20 cellular contexts compared by ENCODE assay signal in the genomic region with DNA sequence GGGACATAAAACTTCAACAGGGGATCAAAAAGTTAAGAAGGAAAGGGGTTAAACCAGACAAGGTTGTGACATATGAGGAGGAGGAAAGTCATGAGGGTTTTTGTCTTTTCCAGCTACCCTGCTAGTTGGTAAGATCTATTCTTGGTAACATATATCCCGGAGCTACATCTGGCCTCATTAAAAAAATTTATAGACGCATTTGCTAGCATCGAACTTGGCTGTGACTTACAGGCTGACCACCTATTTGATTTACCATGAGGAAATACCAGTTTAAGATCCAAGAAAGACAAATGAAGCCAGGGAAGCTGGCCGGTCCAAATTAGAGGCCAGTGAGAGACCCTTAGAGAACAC.
DNase-seq lines count a peak whose midpoint lies in the region; ATAC-seq lines count a peak whose summit lies in the region.
"Had no signal": no experiment of that assay in that cellular context is flagged by ENCODE, and none has a peak within 500 bp of the region (broad histone marks: within the 10 kb centered on the region; RNA-seq: fewer than 3 reads in every experiment).

No MANE protein-coding gene starts in this region.

- no peak for ATAC-seq in stimulated activated naive CD8-positive, alpha-beta T cell treated with anti-CD3 and anti-CD28 coated beads, Interleukin-15, amount 100 ng/mL, for 72 hours
- ATAC-seq in activated naive CD8-positive, alpha-beta T cell treated with anti-CD3 and anti-CD28 coated beads, Interleukin-2, amount 50 U/mL, for 24 hours, result no peak
- no peak for ATAC-seq in naive thymus-derived CD4-positive, alpha-beta T cell
- no peak for ATAC-seq in GM18517 (IDR thresholded peaks at IDR 0.05; ENCODE audit: unreplicated experiment)
- ATAC-seq: body of pancreas, HepG2, lower lobe of right lung, sciatic nerve had no signal

- H3K4me1 ChIP-seq in naive thymus-derived CD4-positive, alpha-beta T cell (ENCODE audit: control insufficient read depth in 2 of 2, insufficient read depth in 2 of 2, low read length in 2 of 2), result no peaks in the 10 kb centered on the region
- H3K4me1 ChIP-seq: body of pancreas, lower lobe of right lung had no signal

- intact Hi-C loops in naive thymus-derived CD4-positive, alpha-beta T cell (cut with micrococcal nuclease), result no loop called here

- H3K27me3 Mint-ChIP-seq in stimulated activated naive CD8-positive, alpha-beta T cell treated with anti-CD3 and anti-CD28 coated beads, Interleukin-15, Interleukin-2, amounts not matched to agents 100 ng/mL and 50 ng/mL, for 24 hours, result no peaks in the 10 kb centered on the region
- no peaks in the 10 kb centered on the region for H3K27me3 Mint-ChIP-seq in stimulated activated naive CD8-positive, alpha-beta T cell treated with anti-CD3 and anti-CD28 coated beads, Interleukin-15, amount 100 ng/mL, for 72 hours
- H3K27me3 Mint-ChIP-seq in activated naive CD8-positive, alpha-beta T cell treated with anti-CD3 and anti-CD28 coated beads, Interleukin-2, amount 50 U/mL, for 24 hours, result no peaks in the 10 kb centered on the region
- no peaks in the 10 kb centered on the region for H3K27me3 Mint-ChIP-seq in naive thymus-derived CD4-positive, alpha-beta T cell

- H3K27me3 ChIP-seq in naive thymus-derived CD4-positive, alpha-beta T cell (ENCODE audit: control insufficient read depth in 2 of 2, insufficient read depth in 2 of 2, low read length in 2 of 2), result no peaks in the 10 kb centered on the region
- H3K27me3 ChIP-seq: body of pancreas, neutrophil had no signal

- H3K4me3 ChIP-seq in naive thymus-derived CD4-positive, alpha-beta T cell (ENCODE audit: low read length), result no peak overlapping the region
- H3K4me3 ChIP-seq: body of pancreas, lower lobe of right lung had no signal

- peak overlapping the region; percentile 59 for H3K27ac Mint-ChIP-seq in stimulated activated naive CD8-positive, alpha-beta T cell treated with anti-CD3 and anti-CD28 coated beads, Interleukin-15, Interleukin-2, amounts not matched to agents 100 ng/mL and 50 ng/mL, for 24 hours
- H3K27ac Mint-ChIP-seq in stimulated activated naive CD8-positive, alpha-beta T cell treated with anti-CD3 and anti-CD28 coated beads, Interleukin-15, amount 100 ng/mL, for 72 hours, result peak overlapping the region in 1 of 2 donors; percentile 7
- H3K27ac Mint-ChIP-seq in activated naive CD8-positive, alpha-beta T cell treated with anti-CD3 and anti-CD28 coated beads, Interleukin-2, amount 50 U/mL, for 24 hours, result peak overlapping the region; percentile 71
- H3K27ac Mint-ChIP-seq in naive thymus-derived CD4-positive, alpha-beta T cell, result peak overlapping the region in 6 of 9 donors; percentile 11 to 88 (median 56)

- POLR2A ChIA-PET in naive thymus-derived CD4-positive, alpha-beta T cell (lab: Charles Lee), result no interaction called here

- CTCF ChIA-PET in naive thymus-derived CD4-positive, alpha-beta T cell (lab: Charles Lee), result interaction anchor here (1.0 kb wide), 1 partner anchor 19 kb away, joined by 3 read pairs; no protein-coding TSS in a partner anchor

- H3K36me3 ChIP-seq in naive thymus-derived CD4-positive, alpha-beta T cell (ENCODE audit: control insufficient read depth in 2 of 3, insufficient read depth in 3 of 3, low read length in 3 of 3), result peaks cover 29 to 97% (median 43%) of the 10 kb centered on the region in 3 experiments

- peaks cover 72% of the 10 kb centered on the region for H3K36me3 Mint-ChIP-seq in stimulated activated naive CD8-positive, alpha-beta T cell treated with anti-CD3 and anti-CD28 coated beads, Interleukin-15, Interleukin-2, amounts not matched to agents 100 ng/mL and 50 ng/mL, for 24 hours (ENCODE audit: low read depth)
- peaks cover 49% of the 10 kb centered on the region for H3K36me3 Mint-ChIP-seq in activated naive CD8-positive, alpha-beta T cell treated with anti-CD3 and anti-CD28 coated beads, Interleukin-2, amount 50 U/mL, for 24 hours (ENCODE audit: low read depth)
- peaks cover 25 to 54% (median 30%) of the 10 kb centered on the region in 5 donors for H3K36me3 Mint-ChIP-seq in naive thymus-derived CD4-positive, alpha-beta T cell

- peaks cover 19% of the 10 kb centered on the region for H3K4me1 Mint-ChIP-seq in stimulated activated naive CD8-positive, alpha-beta T cell treated with anti-CD3 and anti-CD28 coated beads, Interleukin-15, Interleukin-2, amounts not matched to agents 100 ng/mL and 50 ng/mL, for 24 hours (ENCODE audit: low read depth)
- H3K4me1 Mint-ChIP-seq in stimulated activated naive CD8-positive, alpha-beta T cell treated with anti-CD3 and anti-CD28 coated beads, Interleukin-15, amount 100 ng/mL, for 72 hours, result peaks cover 18% of the 10 kb centered on the region
- H3K4me1 Mint-ChIP-seq in activated naive CD8-positive, alpha-beta T cell treated with anti-CD3 and anti-CD28 coated beads, Interleukin-2, amount 50 U/mL, for 24 hours, result peaks cover 17% of the 10 kb centered on the region
- H3K4me1 Mint-ChIP-seq in naive thymus-derived CD4-positive, alpha-beta T cell, result peaks cover 7 to 26% (median 14%) of the 10 kb centered on the region in 7 donors

- no peaks in the 10 kb centered on the region for H3K9me3 Mint-ChIP-seq in stimulated activated naive CD8-positive, alpha-beta T cell treated with anti-CD3 and anti-CD28 coated beads, Interleukin-15, Interleukin-2, amounts not matched to agents 100 ng/mL and 50 ng/mL, for 24 hours
- no peaks in the 10 kb centered on the region for H3K9me3 Mint-ChIP-seq in stimulated activated naive CD8-positive, alpha-beta T cell treated with anti-CD3 and anti-CD28 coated beads, Interleukin-15, amount 100 ng/mL, for 72 hours
- H3K9me3 Mint-ChIP-seq in activated naive CD8-positive, alpha-beta T cell treated with anti-CD3 and anti-CD28 coated beads, Interleukin-2, amount 50 U/mL, for 24 hours, result no peaks in the 10 kb centered on the region
- peaks cover 0 to 2% (median 0%) of the 10 kb centered on the region in 11 donors for H3K9me3 Mint-ChIP-seq in naive thymus-derived CD4-positive, alpha-beta T cell

- no peak overlapping the region for H3K27ac ChIP-seq in naive thymus-derived CD4-positive, alpha-beta T cell (ENCODE audit: low read depth, low read length)
- H3K27ac ChIP-seq: body of pancreas, lower lobe of right lung, neutrophil had no signal

- H3K4me3 Mint-ChIP-seq in stimulated activated naive CD8-positive, alpha-beta T cell treated with anti-CD3 and anti-CD28 coated beads, Interleukin-15, Interleukin-2, amounts not matched to agents 100 ng/mL and 50 ng/mL, for 24 hours, result no peak overlapping the region
- no peak overlapping the region for H3K4me3 Mint-ChIP-seq in stimulated activated naive CD8-positive, alpha-beta T cell treated with anti-CD3 and anti-CD28 coated beads, Interleukin-15, amount 100 ng/mL, for 72 hours
- H3K4me3 Mint-ChIP-seq in activated naive CD8-positive, alpha-beta T cell treated with anti-CD3 and anti-CD28 coated beads, Interleukin-2, amount 50 U/mL, for 24 hours, result no peak overlapping the region
- H3K4me3 Mint-ChIP-seq in naive thymus-derived CD4-positive, alpha-beta T cell, result no peak overlapping the region

- H3K9me3 ChIP-seq in naive thymus-derived CD4-positive, alpha-beta T cell (ENCODE audit: control insufficient read depth in 2 of 3, low read length in 3 of 3), result no peaks in the 10 kb centered on the region
- H3K9me3 ChIP-seq: body of pancreas, lower lobe of right lung, neutrophil had no signal

- no peak for DNase-seq in stimulated activated naive CD8-positive, alpha-beta T cell treated with anti-CD3 and anti-CD28 coated beads, Interleukin-15, amount 100 ng/mL, for 72 hours
- no peak for DNase-seq in activated naive CD8-positive, alpha-beta T cell treated with anti-CD3 and anti-CD28 coated beads, Interleukin-2, amount 50 U/mL, for 24 hours
- DNase-seq in naive thymus-derived CD4-positive, alpha-beta T cell, result no peak
- DNase-seq in NCI-H524 (lab: John Stamatoyannopoulos, UW) (no peak), H4 (ENCODE audit: low spot score) (no peak), HK-2 (ENCODE audit: unreplicated experiment) (no peak)
- DNase-seq: activated naive CD4-positive, alpha-beta T cell; AML-193; body of pancreas; dermis blood vessel endothelial cell; glutamatergic neuron; lower lobe of right lung; NCI-H146; NCI-H226; T-helper 1 cell had no signal
